ENCODE assay signal across 8 cellular contexts in the genomic region with DNA sequence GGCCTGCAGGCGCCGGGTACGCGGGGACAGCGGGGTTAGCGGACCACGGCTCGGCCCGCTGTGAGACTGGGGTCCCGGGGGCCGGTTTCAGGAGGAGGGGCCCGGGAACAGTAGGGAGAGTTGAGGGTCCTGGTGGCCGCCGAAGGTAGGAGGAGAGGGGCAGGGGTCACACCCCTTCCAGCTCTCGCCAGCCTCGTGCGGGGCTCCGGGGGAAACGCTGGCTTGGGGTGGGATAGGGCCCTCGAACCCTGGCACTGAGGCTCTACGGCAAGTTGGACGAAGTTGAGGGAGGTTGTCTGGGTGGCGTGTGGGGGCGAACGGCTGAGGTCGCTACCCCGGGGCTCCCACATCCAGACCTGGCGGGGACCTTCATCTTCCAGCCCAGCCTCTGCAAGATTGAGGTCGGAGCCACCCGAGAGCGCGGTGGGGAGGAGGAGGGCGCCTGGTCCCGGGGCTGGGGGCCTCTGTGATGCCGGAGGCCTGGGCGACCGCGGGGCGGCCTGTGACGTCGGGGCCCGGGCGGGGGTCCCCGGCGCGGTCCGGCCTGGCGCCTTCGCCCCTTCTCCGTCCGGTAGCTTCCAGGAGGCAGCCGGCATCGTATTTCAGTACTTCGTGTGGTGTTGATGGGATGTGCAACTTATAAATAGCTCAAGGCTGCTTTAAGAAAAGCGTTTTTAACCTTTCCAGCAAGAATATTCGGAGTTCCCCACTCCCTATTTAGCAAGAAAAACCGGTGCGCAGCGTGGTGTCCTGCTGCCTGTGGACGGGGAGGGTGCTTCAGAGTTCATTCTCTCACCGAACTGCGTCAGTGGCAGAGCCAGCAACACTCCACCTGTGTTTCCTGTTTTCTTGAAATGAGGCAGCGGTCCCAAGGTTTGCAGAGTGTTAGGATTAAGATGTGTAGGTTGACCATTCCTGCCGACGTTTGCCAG. TPM values are rescaled to one million over a fixed set of nuclear protein-coding genes. Genes with fewer than 3 reads are reported as not detected.
DNase-seq lines count a peak whose midpoint lies in the region; FAIRE-seq and TF ChIP-seq lines count a peak whose summit lies in the region.

No MANE protein-coding gene starts in this region.

- CTCF ChIA-PET in HEK293T (lab: Yijun Ruan, JAX), result interaction anchor here (0.8 kb wide), 1 partner anchor 115 kb away, joined by 4 read pairs; no protein-coding TSS in a partner anchor

- peaks cover 6% of the 10 kb centered on the region; the same call in 1 of the 2 replicates for H3K4me1 ChIP-seq in iPS-20b (ENCODE audit: insufficient read depth, low read length)
- H3K4me1 ChIP-seq in small intestine (ENCODE audit: control insufficient read depth in 2 of 2, insufficient read depth in 1 of 2, low read depth in 1 of 2, low read length in 1 of 2), result no peaks in the 10 kb centered on the region

- DNase-seq in Caki2 (ENCODE audit: low read depth) (peak; percentile 32), HEK293T (ENCODE audit: extremely low spot score) (peak; percentile 32), SK-N-DZ (ENCODE audit: low spot score) (peak; percentile 15), astrocyte of the spinal cord (ENCODE audit: low read depth, low spot score) (peak; percentile 50), small intestine (peak; percentile 50), NCI-H446 treated with DMSO at 0.1 percent for 48 hours (lab: John Stamatoyannopoulos, UW) (no peak), occipital lobe (lab: John Stamatoyannopoulos, UW) (no peak)

- peak overlapping the region; percentile 43; the same call in 1 of the 2 replicates for H3K9ac ChIP-seq in iPS-20b (ENCODE audit: low read depth, low read length)

- H3K27me3 ChIP-seq in iPS-20b (ENCODE audit: insufficient read depth, low read length) (peaks cover 36% of the 10 kb centered on the region), small intestine (ENCODE audit: control insufficient read depth in 2 of 2, insufficient read depth in 2 of 2, low read length in 2 of 2) (no peaks in the 10 kb centered on the region)

- POLR2A ChIA-PET in HEK293T (lab: Yijun Ruan, JAX), result interaction anchor here (1.1 to 1.9 kb wide), 4 partner anchors 28 to 168 kb away, joined by 3 to 11 read pairs (median 4); partner anchors contain the start of gene ZNF367

- H3K27ac ChIP-seq in iPS-20b (ENCODE audit: low read length), result no peak overlapping the region
- H3K27ac ChIP-seq in small intestine (ENCODE audit: low read depth in 1 of 2, low read length in 1 of 2), result peak overlapping the region; percentile 28 to 92

- no peaks in the 10 kb centered on the region for H3K9me3 ChIP-seq in iPS-20b (ENCODE audit: insufficient read depth, low read depth, low read length)
- H3K9me3 ChIP-seq in small intestine (ENCODE audit: control insufficient read depth, low read depth), result no peaks in the 10 kb centered on the region

- FAIRE-seq in small intestine (lab: Jason Lieb, UNC), result no peak

- H3K36me3 ChIP-seq in iPS-20b (ENCODE audit: insufficient read depth, low read depth, low read length) (no peaks in the 10 kb centered on the region), small intestine (ENCODE audit: control insufficient read depth in 2 of 2, insufficient read depth in 2 of 2, low read length in 2 of 2) (no peaks in the 10 kb centered on the region)

- WGBS in small intestine, 3 donors, result 1 to 2% (median 2%) methylated on average over 56 to 65 of the region's 65 CpGs

- H3K4me3 ChIP-seq in astrocyte of the spinal cord (ENCODE audit: low read depth, low read length) (peak overlapping the region; percentile 82), iPS-20b (ENCODE audit: low read length) (peak overlapping the region; percentile 74), small intestine (ENCODE audit: low read depth in 1 of 2, low read length in 2 of 2) (peak overlapping the region; percentile 60)

- no peak for TF ChIP-seq CTCF in astrocyte of the spinal cord (IDR thresholded peaks at IDR 0.05; ENCODE audit: low read depth, low read length)

- in situ Hi-C loops in Caki2 (cut with HindIII; ENCODE audit: low pct_unique_long_range_greater_than_20kb, low sequenced_read_pairs) (no loop called here), astrocyte of the spinal cord (cut with HindIII; ENCODE audit: low sequenced_read_pairs) (no loop called here)

TF ChIP-seq in HEK293T, 16 proteins besides CTCF, POLR2A, EP300 and RAD21:
- peak; percentile 62 for TF ChIP-seq L3MBTL2 (conservative IDR thresholded peaks at IDR 0.05)
- TF ChIP-seq, protein P1, sequence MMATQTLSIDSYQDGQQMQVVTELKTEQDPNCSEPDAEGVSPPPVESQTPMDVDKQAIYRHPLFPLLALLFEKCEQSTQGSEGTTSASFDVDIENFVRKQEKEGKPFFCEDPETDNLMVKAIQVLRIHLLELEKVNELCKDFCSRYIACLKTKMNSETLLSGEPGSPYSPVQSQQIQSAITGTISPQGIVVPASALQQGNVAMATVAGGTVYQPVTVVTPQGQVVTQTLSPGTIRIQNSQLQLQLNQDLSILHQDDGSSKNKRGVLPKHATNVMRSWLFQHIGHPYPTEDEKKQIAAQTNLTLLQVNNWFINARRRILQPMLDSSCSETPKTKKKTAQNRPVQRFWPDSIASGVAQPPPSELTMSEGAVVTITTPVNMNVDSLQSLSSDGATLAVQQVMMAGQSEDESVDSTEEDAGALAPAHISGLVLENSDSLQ (IDR thresholded peaks at IDR 0.05), result no peak
- no peak for TF ChIP-seq NFRKB (IDR thresholded peaks at IDR 0.05)

RNA-seq across cellular contexts. Expression of gene HABP4, which starts 0.9 kb away (rescaled TPM):
- total RNA-seq in Caki2 (2014; rRNA removed; shearing (Covaris generic); ENCODE audit: low replicate concordance), result 28.6 and 32.8 TPM in 2 replicates
- polyA plus RNA-seq in SK-N-DZ (2014; cell fraction: cytosol; rRNA removed), result 8.5 and 15.0 TPM in 2 replicates
- 9.3 and 10.5 TPM in 2 replicates for polyA plus RNA-seq in SK-N-DZ (2014; cell fraction: nucleus; rRNA removed)
- 1 to 10 TPM; 1.1 to 7.9 (median 4.1) TPM for polyA plus RNA-seq in small intestine
- total RNA-seq in occipital lobe, result 10.5 TPM

RNA-seq across cellular contexts. Expression of gene ZNF367, which starts 32.7 kb away (rescaled TPM):
- total RNA-seq in Caki2 (2014; rRNA removed; shearing (Covaris generic); ENCODE audit: low replicate concordance), result 19.7 and 22.4 TPM in 2 replicates
- 10.9 and 15.7 TPM in 2 replicates for polyA plus RNA-seq in SK-N-DZ (2014; cell fraction: cytosol; rRNA removed)
- 20.0 and 23.0 TPM in 2 replicates for polyA plus RNA-seq in SK-N-DZ (2014; cell fraction: nucleus; rRNA removed)
- polyA plus RNA-seq in small intestine, result 1 to 10 TPM in 2 of 3 donors, under 1 TPM in 1; 0.54 to 4.6 (median 1.3) TPM
- total RNA-seq in occipital lobe, result 3.3 TPM

Comparison
In these comparisons a context has a peak if more than half of its experiments do, and no peak if none do; other contexts are left out.
1. DNase-seq: peak in Caki2 (single experiment), HEK293T (single experiment), SK-N-DZ (single experiment), astrocyte of the spinal cord (single experiment) and small intestine (single experiment); none in NCI-H446 treated with DMSO at 0.1 percent for 48 hours (single experiment) and occipital lobe (single experiment).
2. Peak in every context shown above with its lines, with median percentiles within 50 percentile points of each other: H3K4me3 ChIP-seq.